ENCODE assay signal across 8 cellular contexts in the genomic region with DNA sequence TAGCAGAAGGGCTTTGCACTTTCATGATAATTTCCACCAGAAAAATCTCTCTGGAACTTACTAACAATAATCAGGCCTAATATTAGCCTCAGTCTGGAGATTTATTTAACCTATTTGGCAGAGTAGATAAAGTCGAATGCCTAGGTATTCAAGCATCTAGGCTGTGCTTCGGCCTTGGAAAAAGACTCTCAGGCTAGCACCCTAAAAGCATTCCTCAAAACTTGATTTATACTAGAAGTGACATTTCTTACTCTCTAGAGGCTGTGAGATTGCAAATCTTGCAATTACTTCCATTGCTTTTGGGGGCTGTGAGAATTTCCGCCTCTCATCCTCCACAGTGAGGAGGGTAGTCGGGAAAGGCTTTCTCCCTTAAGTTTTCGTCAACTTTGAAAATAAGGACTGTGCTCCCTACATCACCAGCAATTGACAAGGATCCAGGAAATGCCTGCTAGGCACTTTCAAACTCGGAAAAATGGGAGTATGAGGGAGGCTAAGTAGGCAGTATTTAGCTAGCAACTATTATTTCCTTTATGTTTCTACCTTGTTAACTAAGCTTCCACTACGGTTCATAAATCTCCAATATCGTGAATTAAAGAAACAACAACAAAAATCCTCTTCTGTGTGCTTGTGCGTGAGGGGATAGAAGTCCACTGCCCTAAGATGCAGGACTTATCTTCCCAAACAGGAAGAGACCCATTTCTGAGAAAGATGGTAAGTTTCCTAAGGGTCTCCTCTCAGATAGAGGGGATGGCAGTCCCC. TPM values are rescaled to one million over a fixed set of nuclear protein-coding genes. Genes with fewer than 3 reads are reported as not detected.
DNase-seq lines count a peak whose midpoint lies in the region; ATAC-seq and TF ChIP-seq lines count a peak whose summit lies in the region.

No MANE protein-coding gene starts in this region.

- ATAC-seq in CD4-positive, alpha-beta T cell (ENCODE audit: poor library complexity): no peak
- no peak for ATAC-seq in effector memory CD8-positive, alpha-beta T cell (replicated peaks)

- no peak overlapping the region for H3K9ac ChIP-seq in neural progenitor cell

- intact Hi-C loops in CD4-positive, alpha-beta T cell (cut with DNase I, micrococcal nuclease): loop anchor here in 1 of 2 experiments (5.0 to 10.0 kb wide), 3 partner anchors 627 to 1557 kb away; a partner anchor contains a TSS

- H3K36me3 ChIP-seq in neural progenitor cell: peaks cover 1% of the 10 kb centered on the region

- peaks cover 13% of the 10 kb centered on the region for H3K27me3 Mint-ChIP-seq in CD4-positive, alpha-beta T cell
- peaks cover 0 to 6% of the 10 kb centered on the region in 2 donors for H3K27me3 Mint-ChIP-seq in effector memory CD8-positive, alpha-beta T cell
- H3K27me3 Mint-ChIP-seq in neural progenitor cell (ENCODE audit: insufficient read depth, low read depth): peaks cover 4% of the 10 kb centered on the region

- H3K4me3 Mint-ChIP-seq in CD4-positive, alpha-beta T cell: peak overlapping the region; percentile 95
- H3K4me3 Mint-ChIP-seq in effector memory CD8-positive, alpha-beta T cell: peak overlapping the region; percentile 96 to 98
- peak overlapping the region; percentile 98 for H3K4me3 Mint-ChIP-seq in neural progenitor cell

- peaks cover 10% of the 10 kb centered on the region for H4K20me1 ChIP-seq in neural progenitor cell (ENCODE audit: low read depth)

- H3K4me1 Mint-ChIP-seq in CD4-positive, alpha-beta T cell (ENCODE audit: low read depth): peaks cover 47% of the 10 kb centered on the region
- peaks cover 25 to 44% of the 10 kb centered on the region in 2 donors for H3K4me1 Mint-ChIP-seq in effector memory CD8-positive, alpha-beta T cell (ENCODE audit: low read depth in 2 of 2)
- H3K4me1 Mint-ChIP-seq in neural progenitor cell: peaks cover 9% of the 10 kb centered on the region

- peaks cover 13% of the 10 kb centered on the region for H3K4me1 ChIP-seq in neural progenitor cell

- POLR2A ChIA-PET in CD4-positive, alpha-beta T cell (lab: Charles Lee): interaction anchor here (2.0 to 3.4 kb wide), 2 partner anchors 414 to 626 kb away, joined by 4 to 13 read pairs; a partner anchor contains a TSS

- H3F3A ChIP-seq in neural progenitor cell (ENCODE audit: low read depth): peaks cover 48% of the 10 kb centered on the region

- no peak for DNase-seq in CD4-positive, alpha-beta T cell
- DNase-seq in NCI-H69 (lab: John Stamatoyannopoulos, UW) (peak; percentile 58), neural progenitor cell (ENCODE audit: low spot score) (no peak), RPMI8226 (no peak), NCI-H128 (lab: John Stamatoyannopoulos, UW; ENCODE audit: unreplicated experiment) (no peak), cortex of kidney (lab: John Stamatoyannopoulos, UW) (no peak)
- no peak for DNase-seq in effector memory CD8-positive, alpha-beta T cell
- no peak for DNase-seq in stimulated activated CD4-positive, alpha-beta T cell treated with anti-CD3 and anti-CD28 coated beads, Interleukin-12 subunit alpha, Interleukin-12 subunit beta, amount 100 ng/mL, for 4 hours

- TF ChIP-seq CTCF in CD4-positive, alpha-beta T cell (IDR thresholded peaks at IDR 0.05): no peak
- TF ChIP-seq CTCF in neural progenitor cell (IDR thresholded peaks at IDR 0.05): no peak

- no peaks in the 10 kb centered on the region for H3K9me3 ChIP-seq in CD4-positive, alpha-beta T cell (ENCODE audit: control insufficient read depth, low read length)
- no peaks in the 10 kb centered on the region for H3K9me3 ChIP-seq in neural progenitor cell (ENCODE audit: low read depth)

- CTCF ChIA-PET in CD4-positive, alpha-beta T cell (lab: Charles Lee): interaction anchor here (1.1 kb wide), 1 partner anchor 626 kb away, joined by 4 read pairs; no protein-coding TSS in a partner anchor

- H2AFZ ChIP-seq in neural progenitor cell (replicated peaks): peak overlapping the region; percentile 27

- peaks cover 32% of the 10 kb centered on the region for H3K79me2 ChIP-seq in neural progenitor cell (ENCODE audit: low read depth)

- peak overlapping the region; percentile 78 for H3K4me3 ChIP-seq in neural progenitor cell

- H3K27me3 ChIP-seq in CD4-positive, alpha-beta T cell (ENCODE audit: control insufficient read depth, insufficient read depth, low read length): peaks cover 7% of the 10 kb centered on the region
- no peaks in the 10 kb centered on the region for H3K27me3 ChIP-seq in neural progenitor cell

- H3K9me3 Mint-ChIP-seq in CD4-positive, alpha-beta T cell: no peaks in the 10 kb centered on the region
- no peaks in the 10 kb centered on the region for H3K9me3 Mint-ChIP-seq in effector memory CD8-positive, alpha-beta T cell
- no peaks in the 10 kb centered on the region for H3K9me3 Mint-ChIP-seq in neural progenitor cell

- peak overlapping the region; percentile 88 for H3K27ac Mint-ChIP-seq in CD4-positive, alpha-beta T cell
- peak overlapping the region; percentile 95 to 97 for H3K27ac Mint-ChIP-seq in effector memory CD8-positive, alpha-beta T cell
- peak overlapping the region; percentile 99 for H3K27ac Mint-ChIP-seq in neural progenitor cell

- H3K27ac ChIP-seq in CD4-positive, alpha-beta T cell (ENCODE audit: low read depth, low read length): no peak overlapping the region
- H3K27ac ChIP-seq in neural progenitor cell: no peak overlapping the region

- H3K36me3 Mint-ChIP-seq in CD4-positive, alpha-beta T cell (ENCODE audit: low read depth): peaks cover 8% of the 10 kb centered on the region
- peaks cover 21% of the 10 kb centered on the region for H3K36me3 Mint-ChIP-seq in effector memory CD8-positive, alpha-beta T cell (ENCODE audit: insufficient read depth)
- peaks cover 1% of the 10 kb centered on the region for H3K36me3 Mint-ChIP-seq in neural progenitor cell

- peak overlapping the region; percentile 70 for H3K4me2 ChIP-seq in neural progenitor cell

RNA-seq across cellular contexts. Expression of a gene that starts 1.1 kb away (rescaled TPM):
- total RNA-seq in CD4-positive, alpha-beta T cell: 10 to 100 TPM; 16.0 to 18.2 TPM
- 94.8 and 112 TPM in 2 replicates for total RNA-seq in neural progenitor cell (ENCODE audit: low replicate concordance)
